1 cellular context compared by ENCODE assay signal in the genomic region with DNA sequence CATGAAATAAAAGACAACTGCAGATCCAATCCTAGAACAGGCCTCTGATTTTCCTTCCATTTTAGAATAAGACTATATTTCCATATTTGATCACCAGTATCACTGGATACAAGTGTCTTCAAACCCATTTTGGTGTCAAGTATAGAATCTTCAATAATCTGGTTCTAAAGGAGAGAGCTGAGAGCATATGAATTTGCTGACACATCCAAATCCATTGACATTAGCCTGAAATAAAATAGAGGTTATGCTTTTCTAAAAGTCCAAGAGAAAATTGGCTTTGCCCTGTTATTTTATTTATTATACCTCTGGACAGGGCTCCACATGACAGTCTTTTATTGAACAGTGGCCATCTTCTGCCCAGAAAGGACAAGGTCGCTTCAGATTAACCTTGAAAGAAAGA.
A peak's percentile ranks its signal among the peaks of the same experiment; 100 is the strongest.
TF ChIP-seq lines count a peak whose summit lies in the region.

No MANE protein-coding gene starts in this region.

TF ChIP-seq in K562, 482 proteins besides CTCF, POLR2A, EP300 and RAD21 (continued from another document):
- TF ChIP-seq, protein P1, sequence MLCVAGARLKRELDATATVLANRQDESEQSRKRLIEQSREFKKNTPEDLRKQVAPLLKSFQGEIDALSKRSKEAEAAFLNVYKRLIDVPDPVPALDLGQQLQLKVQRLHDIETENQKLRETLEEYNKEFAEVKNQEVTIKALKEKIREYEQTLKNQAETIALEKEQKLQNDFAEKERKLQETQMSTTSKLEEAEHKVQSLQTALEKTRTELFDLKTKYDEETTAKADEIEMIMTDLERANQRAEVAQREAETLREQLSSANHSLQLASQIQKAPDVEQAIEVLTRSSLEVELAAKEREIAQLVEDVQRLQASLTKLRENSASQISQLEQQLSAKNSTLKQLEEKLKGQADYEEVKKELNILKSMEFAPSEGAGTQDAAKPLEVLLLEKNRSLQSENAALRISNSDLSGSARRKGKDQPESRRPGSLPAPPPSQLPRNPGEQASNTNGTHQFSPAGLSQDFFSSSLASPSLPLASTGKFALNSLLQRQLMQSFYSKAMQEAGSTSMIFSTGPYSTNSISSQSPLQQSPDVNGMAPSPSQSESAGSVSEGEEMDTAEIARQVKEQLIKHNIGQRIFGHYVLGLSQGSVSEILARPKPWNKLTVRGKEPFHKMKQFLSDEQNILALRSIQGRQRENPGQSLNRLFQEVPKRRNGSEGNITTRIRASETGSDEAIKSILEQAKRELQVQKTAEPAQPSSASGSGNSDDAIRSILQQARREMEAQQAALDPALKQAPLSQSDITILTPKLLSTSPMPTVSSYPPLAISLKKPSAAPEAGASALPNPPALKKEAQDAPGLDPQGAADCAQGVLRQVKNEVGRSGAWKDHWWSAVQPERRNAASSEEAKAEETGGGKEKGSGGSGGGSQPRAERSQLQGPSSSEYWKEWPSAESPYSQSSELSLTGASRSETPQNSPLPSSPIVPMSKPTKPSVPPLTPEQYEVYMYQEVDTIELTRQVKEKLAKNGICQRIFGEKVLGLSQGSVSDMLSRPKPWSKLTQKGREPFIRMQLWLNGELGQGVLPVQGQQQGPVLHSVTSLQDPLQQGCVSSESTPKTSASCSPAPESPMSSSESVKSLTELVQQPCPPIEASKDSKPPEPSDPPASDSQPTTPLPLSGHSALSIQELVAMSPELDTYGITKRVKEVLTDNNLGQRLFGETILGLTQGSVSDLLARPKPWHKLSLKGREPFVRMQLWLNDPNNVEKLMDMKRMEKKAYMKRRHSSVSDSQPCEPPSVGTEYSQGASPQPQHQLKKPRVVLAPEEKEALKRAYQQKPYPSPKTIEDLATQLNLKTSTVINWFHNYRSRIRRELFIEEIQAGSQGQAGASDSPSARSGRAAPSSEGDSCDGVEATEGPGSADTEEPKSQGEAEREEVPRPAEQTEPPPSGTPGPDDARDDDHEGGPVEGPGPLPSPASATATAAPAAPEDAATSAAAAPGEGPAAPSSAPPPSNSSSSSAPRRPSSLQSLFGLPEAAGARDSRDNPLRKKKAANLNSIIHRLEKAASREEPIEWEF (CRISPR knock-in tag; IDR thresholded peaks at IDR 0.05), result no peak
- TF ChIP-seq CHCHD3 (CRISPR knock-in tag; IDR thresholded peaks at IDR 0.05), result no peak
- TF ChIP-seq NR2C2 (CRISPR knock-in tag; IDR thresholded peaks at IDR 0.05), result no peak
- TF ChIP-seq NR2C2 (tag; IDR thresholded peaks at IDR 0.05), result no peak
- TF ChIP-seq, protein P2, sequence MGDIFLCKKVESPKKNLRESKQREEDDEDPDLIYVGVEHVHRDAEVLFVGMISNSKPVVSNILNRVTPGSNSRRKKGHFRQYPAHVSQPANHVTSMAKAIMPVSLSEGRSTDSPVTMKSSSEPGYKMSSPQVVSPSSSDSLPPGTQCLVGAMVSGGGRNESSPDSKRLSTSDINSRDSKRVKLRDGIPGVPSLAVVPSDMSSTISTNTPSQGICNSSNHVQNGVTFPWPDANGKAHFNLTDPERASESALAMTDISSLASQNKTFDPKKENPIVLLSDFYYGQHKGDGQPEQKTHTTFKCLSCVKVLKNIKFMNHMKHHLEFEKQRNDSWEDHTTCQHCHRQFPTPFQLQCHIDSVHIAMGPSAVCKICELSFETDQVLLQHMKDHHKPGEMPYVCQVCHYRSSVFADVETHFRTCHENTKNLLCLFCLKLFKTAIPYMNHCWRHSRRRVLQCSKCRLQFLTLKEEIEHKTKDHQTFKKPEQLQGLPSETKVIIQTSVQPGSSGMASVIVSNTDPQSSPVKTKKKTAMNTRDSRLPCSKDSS (IDR thresholded peaks at IDR 0.05; ENCODE audit: low read depth, partially characterized antibody), result no peak
- TF ChIP-seq RAD51 (IDR thresholded peaks at IDR 0.05; ENCODE audit: borderline replicate concordance, low read depth), result no peak
- TF ChIP-seq, protein P3, sequence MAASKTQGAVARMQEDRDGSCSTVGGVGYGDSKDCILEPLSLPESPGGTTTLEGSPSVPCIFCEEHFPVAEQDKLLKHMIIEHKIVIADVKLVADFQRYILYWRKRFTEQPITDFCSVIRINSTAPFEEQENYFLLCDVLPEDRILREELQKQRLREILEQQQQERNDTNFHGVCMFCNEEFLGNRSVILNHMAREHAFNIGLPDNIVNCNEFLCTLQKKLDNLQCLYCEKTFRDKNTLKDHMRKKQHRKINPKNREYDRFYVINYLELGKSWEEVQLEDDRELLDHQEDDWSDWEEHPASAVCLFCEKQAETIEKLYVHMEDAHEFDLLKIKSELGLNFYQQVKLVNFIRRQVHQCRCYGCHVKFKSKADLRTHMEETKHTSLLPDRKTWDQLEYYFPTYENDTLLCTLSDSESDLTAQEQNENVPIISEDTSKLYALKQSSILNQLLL (CRISPR knock-in tag; IDR thresholded peaks at IDR 0.05; ENCODE audit: borderline replicate concordance), result no peak
- peak; percentile 92 for TF ChIP-seq MAFG (tag; conservative IDR thresholded peaks at IDR 0.05)
- peak; percentile 95 for TF ChIP-seq MAFF (IDR thresholded peaks at IDR 0.05; ENCODE audit: low read length)
- no peak for TF ChIP-seq ZNF41 (CRISPR knock-in tag; conservative IDR thresholded peaks at IDR 0.05)
- no peak for TF ChIP-seq ZFP30 (CRISPR knock-in tag; IDR thresholded peaks at IDR 0.05; ENCODE audit: borderline replicate concordance)
